In the genomic region with DNA sequence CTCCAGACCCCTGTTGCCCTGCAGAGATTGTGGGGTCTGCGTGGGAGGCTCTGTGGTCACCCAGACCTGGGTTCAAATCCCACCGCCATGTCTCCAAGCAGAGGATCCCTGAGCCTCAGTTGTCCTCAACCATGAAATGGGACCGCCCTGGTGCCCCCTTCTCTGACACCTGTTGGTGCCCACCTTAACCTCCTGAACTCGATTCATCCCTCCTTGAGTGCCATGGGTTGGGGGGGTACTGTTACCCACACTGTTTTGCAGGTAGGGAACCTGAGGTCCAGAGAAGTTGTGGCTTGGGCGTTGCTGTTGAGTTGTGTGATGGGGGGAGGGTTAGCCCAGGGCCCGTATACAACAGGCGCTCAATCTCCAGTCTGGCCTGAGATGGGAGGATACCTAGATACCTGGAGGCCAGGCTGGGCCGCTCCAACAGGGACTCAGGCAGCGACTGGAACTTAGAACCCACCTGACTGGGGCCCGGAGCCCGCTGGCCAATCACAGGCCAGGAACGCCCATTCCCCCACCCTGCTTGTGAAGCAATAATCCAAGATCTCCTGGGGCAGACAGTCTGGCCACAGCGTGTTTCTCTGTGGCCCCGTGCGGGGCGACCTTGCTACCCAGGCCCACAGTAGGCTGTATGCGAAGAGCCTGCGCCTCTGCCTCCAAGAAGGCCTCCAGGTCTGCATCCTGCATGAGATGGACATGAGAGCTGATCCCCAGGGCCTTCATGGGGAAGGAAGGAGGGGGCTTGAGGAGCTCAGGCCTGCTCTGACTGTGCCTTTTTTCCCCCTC, we compare ENCODE assay signal across 1 cellular context.
TF ChIP-seq lines count a peak whose summit lies in the region.

No MANE protein-coding gene starts in this region.

TF ChIP-seq in WTC11, 78 proteins besides CTCF, POLR2A, EP300 and RAD21:
- TF ChIP-seq TP53 (CRISPR knock-in tag; IDR thresholded peaks at IDR 0.05) (no peak), ZNF121 (CRISPR knock-in tag; IDR thresholded peaks at IDR 0.05) (0 out of 2 replicates have a peak, but pooled peaks have one; percentile 44)
- TF ChIP-seq, protein P1, sequence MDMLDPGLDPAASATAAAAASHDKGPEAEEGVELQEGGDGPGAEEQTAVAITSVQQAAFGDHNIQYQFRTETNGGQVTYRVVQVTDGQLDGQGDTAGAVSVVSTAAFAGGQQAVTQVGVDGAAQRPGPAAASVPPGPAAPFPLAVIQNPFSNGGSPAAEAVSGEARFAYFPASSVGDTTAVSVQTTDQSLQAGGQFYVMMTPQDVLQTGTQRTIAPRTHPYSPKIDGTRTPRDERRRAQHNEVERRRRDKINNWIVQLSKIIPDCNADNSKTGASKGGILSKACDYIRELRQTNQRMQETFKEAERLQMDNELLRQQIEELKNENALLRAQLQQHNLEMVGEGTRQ (CRISPR knock-in tag; IDR thresholded peaks at IDR 0.05), result peak; percentile 47; the same call in 1 of the 2 replicates
